27 cellular contexts compared by ENCODE assay signal in genomic region chr17:49114703-49115102, GRCh38. TPM values are rescaled to one million over a fixed set of nuclear protein-coding genes. Genes with fewer than 3 reads are reported as not detected.
"Had no signal": no experiment of that assay in that cellular context is flagged by ENCODE, and none has a peak within 500 bp of the region (broad histone marks: within the 10 kb centered on the region; RNA-seq: fewer than 3 reads in every experiment).

No MANE protein-coding gene starts in this region.

- H3K36me3 ChIP-seq: MG63, Peyer's patch had no signal

- H3K4me2 ChIP-seq: KMS-11 had no signal

- ATAC-seq: activated CD4-positive, alpha-beta T cell treated with anti-CD3 and anti-CD28 coated beads for 36 hours; activated T-cell treated with anti-CD3 and anti-CD28 coated beads, Interleukin-2, amount 50 U/mL, for 72 hours; T-cell had no signal

- DNase-seq: activated CD4-positive, alpha-beta memory T cell treated with anti-CD3 and anti-CD28 coated beads, Interleukin-2, amount 10 ng/mL, durations not matched to agents 7 days and 5 days; activated CD4-positive, alpha-beta T cell treated with anti-CD3 and anti-CD28 coated beads for 36 hours; activated CD4-positive, alpha-beta T cell treated with anti-CD3 and anti-CD28 coated beads, Interleukin-2, amount 50 U/mL, for 1 hour; activated CD4-positive, CD25-positive, alpha-beta regulatory T cell; activated CD8-positive, alpha-beta memory T cell treated with anti-CD3 and anti-CD28 coated beads, Interleukin-2, amount 50 U/mL, for 4 hours; activated gamma-delta T cell treated with Interleukin-2 at 50 U/mL for 16 hours; activated naive CD4-positive, alpha-beta T cell treated with anti-CD3 and anti-CD28 coated beads, Interleukin-2, amount 10 ng/mL, durations not matched to agents 7 days and 5 days; activated naive CD8-positive, alpha-beta T cell treated with anti-CD3 and anti-CD28 coated beads for 36 hours; activated T-cell treated with anti-CD3 and anti-CD28 coated beads, Interleukin-2, amount 50 U/mL, for 72 hours; central memory CD4-positive, alpha-beta T cell; MG63; MV-4-11; NCI-H1092 treated with DMSO at 0.1 percent for 48 hours; NCI-H1417 treated with DMSO at 0.1 percent for 48 hours; NCI-H1694; NCI-H2029; NCI-H2107; NCI-H510A treated with DMSO at 0.1 percent for 48 hours; NCI-H69; Peyer's patch; SHP77 treated with DMSO at 0.1 percent for 48 hours; T-cell had no signal

- H3K4me1 ChIP-seq: Peyer's patch had no signal

- H3K9me3 ChIP-seq: MG63, Peyer's patch had no signal

- H3K27ac ChIP-seq: KMS-11, Peyer's patch, VCaP had no signal

- H3K4me3 ChIP-seq: MG63, Peyer's patch had no signal

- H3K27me3 ChIP-seq: MG63, Peyer's patch had no signal

- H3K9ac ChIP-seq: KMS-11 had no signal

RNA-seq across cellular contexts. Expression of gene B4GALNT2, which starts 17.9 kb away (rescaled TPM):
- total RNA-seq: activated CD4-positive, alpha-beta memory T cell treated with anti-CD3 and anti-CD28 coated beads, Interleukin-2, amount 10 ng/mL, durations not matched to agents 7 days and 5 days; activated naive CD8-positive, alpha-beta T cell treated with anti-CD3 and anti-CD28 coated beads for 36 hours; activated T-cell treated with anti-CD3 and anti-CD28 coated beads, Interleukin-2, amount 50 U/mL, for 72 hours; activated T-helper 2 cell treated with anti-CD3 and anti-CD28 coated beads, Interferon-gamma antibody, Interleukin-2, Interleukin-4, amounts not matched to agents 10 μg/mL and 5 μg/mL and 100 μg/mL, durations not matched to agents 14 hours and 24 hours and 36 hours; SK-MEL-5; T-helper 2 cell treated with Interferon-gamma antibody and Interleukin-4, amounts not matched to agents 100 ng/mL and 5 ng/mL, for 36 hours had no signal
